Comparison of ENCODE assay signal across 26 cellular contexts in the genomic region with DNA sequence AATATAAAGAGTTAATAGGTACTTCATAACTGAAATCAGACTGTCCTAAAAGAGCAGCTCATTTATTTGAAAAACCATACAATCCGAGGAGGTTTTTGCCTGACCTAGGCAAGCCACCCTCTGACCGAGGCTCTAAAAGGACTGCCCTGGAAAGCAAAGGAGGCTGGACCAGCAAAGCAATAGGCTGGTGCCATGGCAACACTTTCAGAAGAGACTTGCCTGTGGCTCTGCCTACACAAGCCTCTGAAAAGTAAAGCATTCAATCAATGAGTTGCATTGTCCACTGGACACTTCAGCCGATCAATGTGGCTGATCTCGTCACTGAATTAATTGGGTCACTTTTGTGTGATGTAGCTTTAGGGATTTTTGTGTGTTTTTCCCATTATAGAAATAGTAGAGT.
"Had no signal": no experiment of that assay in that cellular context is flagged by ENCODE, and none has a peak within 500 bp of the region (broad histone marks: within the 10 kb centered on the region; RNA-seq: fewer than 3 reads in every experiment).

No MANE protein-coding gene starts in this region.

- H3K9me3 ChIP-seq: adrenal gland, esophagus squamous epithelium, gastroesophageal sphincter, heart left ventricle, right atrium auricular region, spleen, thoracic aorta, upper lobe of left lung had no signal

- H3K27me3 ChIP-seq: gastroesophageal sphincter, right atrium auricular region, spleen, upper lobe of left lung had no signal

- H3K4me1 ChIP-seq: adrenal gland, gastroesophageal sphincter, heart left ventricle, right atrium auricular region, spleen, upper lobe of left lung had no signal

- H3K27ac ChIP-seq: adrenal gland, esophagus squamous epithelium, gastroesophageal sphincter, heart left ventricle, right atrium auricular region, spleen, thoracic aorta, upper lobe of left lung, VCaP had no signal

- H3K36me3 ChIP-seq: adrenal gland, esophagus squamous epithelium, gastroesophageal sphincter, heart left ventricle, right atrium auricular region, spleen, thoracic aorta, upper lobe of left lung had no signal

- ATAC-seq: activated CD4-positive, CD25-positive, alpha-beta regulatory T cell treated with anti-CD3 and anti-CD28 coated beads, Interleukin-2, amount 50 U/mL, for 24 hours; activated CD8-positive, alpha-beta memory T cell treated with anti-CD3 and anti-CD28 coated beads, Interleukin-2, amount 10 ng/mL, durations not matched to agents 7 days and 5 days; activated CD8-positive, alpha-beta T cell treated with anti-CD3 and anti-CD28 coated beads for 36 hours; activated T-helper 17 cell treated with anti-CD3 and anti-CD28 coated beads, Interleukin-2, amount 50 U/mL, for 72 hours; effector memory CD8-positive, alpha-beta T cell; gastroesophageal sphincter; heart left ventricle; left ventricle myocardium superior; natural killer cell treated with Interleukin-12 subunit alpha and Interleukin-12 subunit beta and Interleukin-15 and Interleukin-18, amount 100 ng/mL, for 72 hours had no signal

- H3K4me3 ChIP-seq: adrenal gland, esophagus squamous epithelium, gastroesophageal sphincter, heart left ventricle, right atrium auricular region, spleen, thoracic aorta, upper lobe of left lung had no signal

- FAIRE-seq: astrocyte, colon, islet of Langerhans had no signal

- DNase-seq: activated CD4-positive, alpha-beta T cell treated with anti-CD3 and anti-CD28 coated beads, Interleukin-2, amount 10 ng/mL, durations not matched to agents 24 days and 14 days; activated CD8-positive, alpha-beta memory T cell treated with anti-CD3 and anti-CD28 coated beads, Interleukin-2, amount 10 ng/mL, durations not matched to agents 7 days and 5 days; activated CD8-positive, alpha-beta T cell treated with anti-CD3 and anti-CD28 coated beads for 36 hours; activated naive CD4-positive, alpha-beta T cell; activated T-cell treated with anti-CD3 and anti-CD28 coated beads, Interleukin-2, amount 50 U/mL, for 24 hours; central memory CD4-positive, alpha-beta T cell; effector memory CD8-positive, alpha-beta T cell; esophagus squamous epithelium; heart left ventricle; left ventricle myocardium superior; mammary epithelial cell; spleen; stimulated activated CD4-positive, alpha-beta T cell treated with anti-CD3 and anti-CD28 coated beads, Interleukin-4, amount 100 ng/mL, for 1 hour; stimulated activated naive CD4-positive, alpha-beta T cell treated with Interleukin-2 at 50 U/mL for 16 hours; upper lobe of left lung had no signal
